9 cellular contexts compared by ENCODE assay signal in the genomic region with DNA sequence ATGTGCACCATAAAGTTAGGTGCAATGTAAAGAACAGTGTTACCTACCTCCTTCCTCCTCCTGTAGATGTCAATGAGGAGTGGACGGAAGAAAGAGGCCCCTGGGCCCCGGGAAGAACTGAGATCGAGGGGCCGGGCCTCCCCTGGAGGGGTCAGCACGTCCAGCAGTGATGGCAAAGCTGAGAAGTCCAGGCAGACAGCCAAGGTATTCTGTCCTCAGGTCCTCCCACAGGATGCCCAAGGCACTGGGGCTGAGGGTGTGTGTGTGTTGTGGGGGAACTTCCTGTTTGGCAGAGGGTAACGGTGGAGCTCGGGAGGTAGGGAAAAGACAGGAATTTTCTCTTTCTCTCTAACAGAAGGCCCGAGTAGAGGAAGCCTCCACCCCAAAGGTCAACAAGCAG. TPM values are rescaled to one million over a fixed set of nuclear protein-coding genes. Genes with fewer than 3 reads are reported as not detected.
DNase-seq lines count a peak whose midpoint lies in the region; TF ChIP-seq lines count a peak whose summit lies in the region.
"Had no signal": no experiment of that assay in that cellular context is flagged by ENCODE, and none has a peak within 500 bp of the region (broad histone marks: within the 10 kb centered on the region; RNA-seq: fewer than 3 reads in every experiment).

No MANE protein-coding gene starts in this region.

- no peaks in the 10 kb centered on the region for H3K9me3 Mint-ChIP-seq in activated CD4-positive, alpha-beta T cell treated with anti-CD3 and anti-CD28 coated beads, Interleukin-2, amount 10 ng/mL, durations not matched to agents 7 days and 5 days

- no peaks in the 10 kb centered on the region for H3K27me3 Mint-ChIP-seq in activated CD4-positive, alpha-beta T cell treated with anti-CD3 and anti-CD28 coated beads, Interleukin-2, amount 10 ng/mL, durations not matched to agents 7 days and 5 days

- H3K4me3 ChIP-seq in suprapubic skin (no peak overlapping the region), brain microvascular endothelial cell (ENCODE audit: low read depth, low read length) (no peak overlapping the region)

- 37% methylated on average over 8 of the region's 8 CpGs for WGBS in suprapubic skin

- H3K27ac ChIP-seq in suprapubic skin, result peak overlapping the region; percentile 50
- no peak overlapping the region for H3K27ac ChIP-seq in brain microvascular endothelial cell

- TF ChIP-seq CTCF in suprapubic skin (IDR thresholded peaks at IDR 0.05), result no peak
- TF ChIP-seq CTCF in brain microvascular endothelial cell (IDR thresholded peaks at IDR 0.05; ENCODE audit: low read depth, low read length, missing control alignments), result no peak

- in situ Hi-C loops in brain microvascular endothelial cell (cut with HindIII; ENCODE audit: low pct_ligation_motif_present, low sequenced_read_pairs), result no loop called here

- no peaks in the 10 kb centered on the region for H3K27me3 ChIP-seq in suprapubic skin
- H3K27me3 ChIP-seq in brain microvascular endothelial cell (replicated peaks), result no peaks in the 10 kb centered on the region

- H3K4me3 Mint-ChIP-seq in activated CD4-positive, alpha-beta T cell treated with anti-CD3 and anti-CD28 coated beads, Interleukin-2, amount 10 ng/mL, durations not matched to agents 7 days and 5 days, result peak overlapping the region; percentile 41

- TF ChIP-seq EP300 in suprapubic skin (IDR thresholded peaks at IDR 0.05), result no peak

- POLR2A ChIA-PET in activated CD4-positive, alpha-beta T cell treated with anti-CD3 and anti-CD28 coated beads, Interleukin-2, amount 10 ng/mL, durations not matched to agents 7 days and 5 days (lab: Charles Lee), result interaction anchor here (0.7 kb wide), 1 partner anchor 11 kb away, joined by 4 read pairs; no protein-coding TSS in a partner anchor

- peak overlapping the region; percentile 89 for H3K27ac Mint-ChIP-seq in activated CD4-positive, alpha-beta T cell treated with anti-CD3 and anti-CD28 coated beads, Interleukin-2, amount 10 ng/mL, durations not matched to agents 7 days and 5 days

- H3K4me1 ChIP-seq in suprapubic skin, result peaks cover 62% of the 10 kb centered on the region

- H3K9me3 ChIP-seq in suprapubic skin, result no peaks in the 10 kb centered on the region

- H3K36me3 Mint-ChIP-seq in activated CD4-positive, alpha-beta T cell treated with anti-CD3 and anti-CD28 coated beads, Interleukin-2, amount 10 ng/mL, durations not matched to agents 7 days and 5 days (ENCODE audit: low read depth), result peaks cover 31% of the 10 kb centered on the region

- CTCF ChIA-PET in activated CD4-positive, alpha-beta T cell treated with anti-CD3 and anti-CD28 coated beads, Interleukin-2, amount 10 ng/mL, durations not matched to agents 7 days and 5 days (lab: Charles Lee), result interaction anchor here (0.7 to 3.6 kb wide), 10 partner anchors 9 to 210 kb away, joined by 3 to 18 read pairs (median 4); partner anchors contain the start of genes C12orf57, LPCAT3 and RNU7-1

- DNase-seq in activated CD4-positive, alpha-beta T cell treated with anti-CD3 and anti-CD28 coated beads, Interleukin-2, amount 10 ng/mL, durations not matched to agents 7 days and 5 days, result no peak
- no peak for DNase-seq in activated CD4-positive, alpha-beta T cell treated with anti-CD3 and anti-CD28 coated beads for 48 hours
- DNase-seq in astrocyte of the hippocampus (ENCODE audit: low read depth, low spot score) (peak; percentile 54), kidney tubule cell (ENCODE audit: low spot score) (peak; percentile 37), suprapubic skin (ENCODE audit: low spot score in 2 of 2) (peak in 1 of 2 donors; percentile 71), NCI-H526 (lab: John Stamatoyannopoulos, UW) (no peak), activated gamma-delta T cell (lab: John Stamatoyannopoulos, UW) (no peak), brain microvascular endothelial cell (no peak)
- DNase-seq: KBM-7 had no signal

- H3K36me3 ChIP-seq in suprapubic skin (peaks cover 30% of the 10 kb centered on the region), brain microvascular endothelial cell (replicated peaks) (peaks cover 35% of the 10 kb centered on the region)

- peaks cover 72% of the 10 kb centered on the region for H3K4me1 Mint-ChIP-seq in activated CD4-positive, alpha-beta T cell treated with anti-CD3 and anti-CD28 coated beads, Interleukin-2, amount 10 ng/mL, durations not matched to agents 7 days and 5 days

- no peak for TF ChIP-seq POLR2A in suprapubic skin (IDR thresholded peaks at IDR 0.05)

RNA-seq across cellular contexts. Expression of gene ATN1, which starts 6.4 kb away (rescaled TPM):
- 10 to 100 TPM; 27.3 to 27.6 TPM for total RNA-seq in activated CD4-positive, alpha-beta T cell treated with anti-CD3 and anti-CD28 coated beads, Interleukin-2, amount 10 ng/mL, durations not matched to agents 7 days and 5 days
- total RNA-seq in suprapubic skin, result 100 to 1,000 TPM in 1 of 4 donors, 10 to 100 TPM in 3; 58.4 to 137 (median 67.7) TPM

RNA-seq across cellular contexts. Expression of gene RNU7-1, which starts 9.5 kb away (rescaled TPM):
- total RNA-seq in activated CD4-positive, alpha-beta T cell treated with anti-CD3 and anti-CD28 coated beads, Interleukin-2, amount 10 ng/mL, durations not matched to agents 7 days and 5 days, result not detected
- total RNA-seq in suprapubic skin, result not detected

RNA-seq across cellular contexts. Expression of gene C12orf57, which starts 9.7 kb away (rescaled TPM):
- 100 to 1,000 TPM; 156 to 181 TPM for total RNA-seq in activated CD4-positive, alpha-beta T cell treated with anti-CD3 and anti-CD28 coated beads, Interleukin-2, amount 10 ng/mL, durations not matched to agents 7 days and 5 days
- total RNA-seq in suprapubic skin, result 100 to 1,000 TPM; 251 to 495 (median 436) TPM

RNA-seq across cellular contexts. Expression of gene PTPN6, which starts 17.0 kb away (rescaled TPM):
- 100 to 1,000 TPM; 346 to 354 TPM for total RNA-seq in activated CD4-positive, alpha-beta T cell treated with anti-CD3 and anti-CD28 coated beads, Interleukin-2, amount 10 ng/mL, durations not matched to agents 7 days and 5 days
- total RNA-seq in suprapubic skin, result 10 to 100 TPM; 18.5 to 59.1 (median 39.4) TPM

RNA-seq across cellular contexts. Expression of gene ENO2, which starts 19.7 kb away (rescaled TPM):
- 100 to 1,000 TPM; 156 to 160 TPM for total RNA-seq in activated CD4-positive, alpha-beta T cell treated with anti-CD3 and anti-CD28 coated beads, Interleukin-2, amount 10 ng/mL, durations not matched to agents 7 days and 5 days
- total RNA-seq in suprapubic skin, result 10 to 100 TPM in 1 of 4 donors, 1 to 10 TPM in 3; 1.3 to 15.4 (median 6.9) TPM

Comparison
In these comparisons a context has a peak if more than half of its experiments do, and no peak if none do; other contexts are left out.
1. DNase-seq: peak in astrocyte of the hippocampus (single experiment) and kidney tubule cell (single experiment); none in activated CD4-positive, alpha-beta T cell treated with anti-CD3 and anti-CD28 coated beads, Interleukin-2, amount 10 ng/mL, durations not matched to agents 7 days and 5 days (single experiment), activated CD4-positive, alpha-beta T cell treated with anti-CD3 and anti-CD28 coated beads for 48 hours (single experiment), NCI-H526 (0 of 2), activated gamma-delta T cell (single experiment) and brain microvascular endothelial cell (single experiment).